Comparison of ENCODE assay signal across 9 cellular contexts in the genomic region with DNA sequence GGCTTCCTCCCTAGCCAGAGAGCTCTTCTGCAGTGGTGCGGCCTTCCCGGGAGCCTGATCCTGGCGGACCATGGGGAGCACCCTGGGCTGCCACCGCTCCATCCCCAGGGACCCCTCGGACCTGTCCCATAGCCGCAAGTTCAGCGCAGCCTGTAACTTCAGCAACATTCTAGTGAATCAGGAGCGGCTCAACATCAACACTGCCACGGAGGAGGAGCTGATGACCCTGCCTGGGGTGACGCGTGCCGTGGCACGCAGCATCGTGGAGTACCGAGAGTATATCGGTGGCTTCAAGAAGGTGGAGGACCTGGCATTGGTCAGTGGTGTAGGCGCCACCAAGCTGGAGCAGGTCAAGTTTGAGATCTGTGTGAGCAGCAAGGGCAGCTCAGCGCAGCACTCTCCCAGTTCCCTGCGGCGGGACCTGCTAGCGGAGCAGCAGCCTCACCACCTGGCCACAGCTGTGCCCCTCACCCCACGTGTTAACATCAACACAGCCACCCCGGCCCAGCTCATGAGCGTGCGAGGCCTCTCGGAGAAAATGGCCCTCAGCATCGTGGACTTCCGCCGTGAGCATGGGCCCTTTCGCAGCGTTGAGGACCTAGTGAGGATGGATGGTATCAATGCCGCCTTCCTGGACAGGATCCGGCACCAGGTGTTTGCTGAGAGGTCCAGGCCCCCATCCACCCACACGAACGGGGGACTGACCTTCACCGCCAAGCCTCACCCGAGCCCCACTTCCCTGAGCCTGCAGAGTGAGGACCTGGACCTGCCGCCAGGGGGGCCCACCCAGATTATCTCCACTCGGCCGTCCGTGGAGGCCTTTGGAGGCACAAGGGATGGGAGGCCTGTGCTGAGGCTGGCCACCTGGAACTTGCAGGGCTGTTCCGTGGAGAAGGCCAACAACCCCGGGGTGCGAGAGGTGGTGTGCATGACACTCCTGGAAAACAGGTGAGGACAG. TPM values are rescaled to one million over a fixed set of nuclear protein-coding genes. Genes with fewer than 3 reads are reported as not detected.
A peak's percentile ranks its signal among the peaks of the same experiment; 100 is the strongest.
DNase-seq lines count a peak whose midpoint lies in the region; ATAC-seq, FAIRE-seq and TF ChIP-seq lines count a peak whose summit lies in the region.
"Had no signal": no experiment of that assay in that cellular context is flagged by ENCODE, and none has a peak within 500 bp of the region (broad histone marks: within the 10 kb centered on the region; RNA-seq: fewer than 3 reads in every experiment).

No MANE protein-coding gene starts in this region.

- DNase-seq in activated naive CD4-positive, alpha-beta T cell treated with anti-CD3 and anti-CD28 coated beads for 36 hours, result no peak
- DNase-seq in activated naive CD4-positive, alpha-beta T cell (lab: John Stamatoyannopoulos, UW), result no peak
- DNase-seq in caudate nucleus (lab: John Stamatoyannopoulos, UW) (peak in 1 of 61 donors; percentile 9), mucosa of descending colon (peak; percentile 17 to 60 (median 47)), type B pancreatic cell (ENCODE audit: extremely low spot score, unreplicated experiment) (no peak), AG08396 (ENCODE audit: low spot score) (no peak), 8988T (no peak), GM12892 (ENCODE audit: insufficient read length) (no peak)
- DNase-seq: NCI-H510A treated with DMSO at 0.1 percent for 48 hours had no signal

- no peaks in the 10 kb centered on the region for H3K27me3 Mint-ChIP-seq in activated naive CD4-positive, alpha-beta T cell treated with anti-CD3 and anti-CD28 coated beads for 36 hours (ENCODE audit: low read depth)
- no peaks in the 10 kb centered on the region for H3K27me3 Mint-ChIP-seq in type B pancreatic cell

- peaks cover 35% of the 10 kb centered on the region for H3K4me1 ChIP-seq in mucosa of descending colon (ENCODE audit: low read depth)

- peak overlapping the region; percentile 70 for H3K4me3 Mint-ChIP-seq in activated naive CD4-positive, alpha-beta T cell treated with anti-CD3 and anti-CD28 coated beads for 36 hours
- H3K4me3 Mint-ChIP-seq in type B pancreatic cell, result peak overlapping the region; percentile 86

- no peaks in the 10 kb centered on the region for H3K36me3 Mint-ChIP-seq in activated naive CD4-positive, alpha-beta T cell treated with anti-CD3 and anti-CD28 coated beads for 36 hours (ENCODE audit: low read depth)
- peaks cover 10% of the 10 kb centered on the region for H3K36me3 Mint-ChIP-seq in type B pancreatic cell

- intact Hi-C loops in activated naive CD4-positive, alpha-beta T cell treated with anti-CD3 and anti-CD28 coated beads for 36 hours (cut with micrococcal nuclease), result loop anchor here (5.0 to 10.0 kb wide), 2 partner anchors 53 to 1290 kb away; a partner anchor contains a TSS
- intact Hi-C loops in mucosa of descending colon (cut with DNase I, micrococcal nuclease), result no loop called here

- no peak overlapping the region for H3K4me3 ChIP-seq in mucosa of descending colon

- no peaks in the 10 kb centered on the region for H3K9me3 ChIP-seq in mucosa of descending colon

- FAIRE-seq in GM12892 (lab: Jason Lieb, UNC), result no peak

- TF ChIP-seq CTCF in mucosa of descending colon (IDR thresholded peaks at IDR 0.05), result no peak
- no peak for TF ChIP-seq CTCF in type B pancreatic cell (conservative IDR thresholded peaks at IDR 0.05)

- peak overlapping the region; percentile 2 for H3K27ac ChIP-seq in caudate nucleus (ENCODE audit: low read depth, low read length)

- peaks cover 18% of the 10 kb centered on the region for H3K4me1 Mint-ChIP-seq in activated naive CD4-positive, alpha-beta T cell treated with anti-CD3 and anti-CD28 coated beads for 36 hours (ENCODE audit: low read depth)
- peaks cover 19% of the 10 kb centered on the region for H3K4me1 Mint-ChIP-seq in type B pancreatic cell (ENCODE audit: unreplicated experiment)

- no peak for TF ChIP-seq POLR2A in GM12892 (IDR thresholded peaks at IDR 0.05; ENCODE audit: low read depth, low read length)

- CTCF ChIA-PET in activated naive CD4-positive, alpha-beta T cell treated with anti-CD3 and anti-CD28 coated beads for 36 hours (lab: Charles Lee), result no interaction called here

- no peak for ATAC-seq in mucosa of descending colon

- no peaks in the 10 kb centered on the region for H3K36me3 ChIP-seq in mucosa of descending colon (ENCODE audit: low read depth)

- H3K9me3 Mint-ChIP-seq in activated naive CD4-positive, alpha-beta T cell treated with anti-CD3 and anti-CD28 coated beads for 36 hours, result no peaks in the 10 kb centered on the region
- no peaks in the 10 kb centered on the region for H3K9me3 Mint-ChIP-seq in type B pancreatic cell

- H3K27ac Mint-ChIP-seq in activated naive CD4-positive, alpha-beta T cell treated with anti-CD3 and anti-CD28 coated beads for 36 hours, result no peak overlapping the region
- peak overlapping the region; percentile 41 for H3K27ac Mint-ChIP-seq in type B pancreatic cell

RNA-seq across cellular contexts. Expression of a gene that starts 1.5 kb away (rescaled TPM):
- under 1 TPM; 0.49 to 0.50 TPM for total RNA-seq in activated naive CD4-positive, alpha-beta T cell treated with anti-CD3 and anti-CD28 coated beads for 36 hours
- 10 to 100 TPM in 2 of 3 donors, 1 to 10 TPM in 1; 9.9 to 16.8 (median 16.3) TPM for total RNA-seq in mucosa of descending colon
- total RNA-seq in type B pancreatic cell (ENCODE audit: low replicate concordance), result 3.8 and 35.8 TPM in 2 replicates
- polyA plus RNA-seq in GM12892 (2012; ENCODE audit: missing spikeins), result 2.7 TPM

Comparison
In these comparisons a context has a peak if more than half of its experiments do, and no peak if none do; other contexts are left out.
1. DNase-seq: peak in mucosa of descending colon (3 of 3); none in activated naive CD4-positive, alpha-beta T cell treated with anti-CD3 and anti-CD28 coated beads for 36 hours (single experiment), activated naive CD4-positive, alpha-beta T cell (0 of 4), type B pancreatic cell (single experiment), AG08396 (single experiment), 8988T (single experiment) and GM12892 (single experiment).